ENCODE assay signal across 34 cellular contexts in the genomic region with DNA sequence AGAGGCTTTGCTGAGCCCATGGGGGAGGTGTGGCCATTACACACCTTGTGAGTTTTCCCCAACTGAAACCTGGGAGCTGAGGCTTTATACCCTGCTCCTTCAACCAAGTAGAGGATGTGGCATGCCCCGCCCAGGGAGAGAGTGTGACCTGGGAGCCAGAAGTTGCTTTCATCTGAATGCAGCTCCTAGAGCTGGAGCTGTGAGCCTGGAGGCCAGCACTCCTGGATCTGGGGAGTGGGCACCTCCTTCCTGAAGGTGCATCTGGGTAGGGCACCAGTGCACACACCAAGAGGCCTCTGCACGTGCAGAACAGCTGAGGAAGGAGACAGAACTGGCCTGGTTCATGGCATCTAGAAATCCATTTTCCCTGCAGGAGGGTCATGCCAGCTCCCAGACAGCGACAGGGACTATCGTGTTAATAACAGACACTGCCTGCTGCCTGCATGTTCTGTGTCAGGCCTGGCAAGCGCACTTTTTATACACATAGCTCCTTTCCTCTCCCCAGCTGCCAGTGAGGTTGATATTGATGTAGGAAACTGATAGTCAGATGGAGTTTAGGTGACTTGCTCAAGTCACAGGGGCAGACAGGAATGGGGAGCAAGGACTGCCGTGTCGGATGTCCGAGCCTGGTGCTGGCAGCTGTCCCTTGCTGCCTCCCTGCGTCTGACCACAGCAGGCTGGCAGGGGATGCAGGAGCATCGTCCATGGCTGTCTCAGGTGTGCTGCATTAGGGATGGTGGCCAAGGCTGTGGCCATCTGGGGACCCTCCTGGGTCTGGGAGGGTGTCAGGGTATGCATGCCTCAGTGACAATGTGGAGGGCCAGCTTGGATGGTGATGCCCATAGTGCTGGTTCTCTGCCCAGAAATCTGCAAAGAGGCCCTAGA.
"Had no signal": no experiment of that assay in that cellular context is flagged by ENCODE, and none has a peak within 500 bp of the region (broad histone marks: within the 10 kb centered on the region; RNA-seq: fewer than 3 reads in every experiment).

No MANE protein-coding gene starts in this region.

- DNase-seq: colonic mucosa; dermis blood vessel endothelial cell; effector memory CD4-positive, alpha-beta T cell; erythroblast; esophagus squamous epithelium; foreskin melanocyte; glutamatergic neuron; heart right ventricle; hippocampal formation; immature natural killer cell; left lung; mammary epithelial cell; mesendoderm; midbrain; naive thymus-derived CD4-positive, alpha-beta T cell; nucleus accumbens; pancreas; stimulated activated CD4-positive, alpha-beta T cell treated with anti-CD3 and anti-CD28 coated beads, Interleukin-12 subunit alpha, Interleukin-12 subunit beta, amount 100 ng/mL, for 4 hours; stimulated activated CD4-positive, alpha-beta T cell treated with anti-CD3 and anti-CD28 coated beads, Interleukin-1b, Interleukin-23, amount 100 ng/mL, for 48 hours; stimulated activated CD4-positive, alpha-beta T cell treated with anti-CD3 and anti-CD28 coated beads, Interleukin-4, amount 100 ng/mL, for 1 hour; stimulated activated CD8-positive, alpha-beta memory T cell treated with anti-CD3 and anti-CD28 coated beads, Interleukin-4, amount 100 ng/mL, for 48 hours; stimulated activated naive CD4-positive, alpha-beta T cell; stimulated activated naive CD8-positive, alpha-beta T cell treated with anti-CD3 and anti-CD28 coated beads, Interleukin-15, amount 100 ng/mL, for 72 hours; transverse colon had no signal

- H3K4me1 Mint-ChIP-seq: central memory CD8-positive, alpha-beta T cell; naive thymus-derived CD4-positive, alpha-beta T cell; stimulated activated naive CD8-positive, alpha-beta T cell treated with anti-CD3 and anti-CD28 coated beads, Interleukin-15, amount 100 ng/mL, for 72 hours had no signal

- H3K4me3 Mint-ChIP-seq: central memory CD8-positive, alpha-beta T cell; immature natural killer cell; naive thymus-derived CD4-positive, alpha-beta T cell; nephron; neural progenitor cell; stimulated activated naive CD8-positive, alpha-beta T cell treated with anti-CD3 and anti-CD28 coated beads, Interleukin-15, amount 100 ng/mL, for 72 hours had no signal

- H2AFZ ChIP-seq: neural progenitor cell had no signal

- ATAC-seq: left lung; naive thymus-derived CD4-positive, alpha-beta T cell; pancreas; sciatic nerve; stimulated activated naive CD8-positive, alpha-beta T cell treated with anti-CD3 and anti-CD28 coated beads, Interleukin-15, amount 100 ng/mL, for 72 hours had no signal

- H3K4me2 ChIP-seq: neural progenitor cell, smooth muscle cell had no signal

- H3K9me3 Mint-ChIP-seq: central memory CD8-positive, alpha-beta T cell; neural progenitor cell; stimulated activated naive CD8-positive, alpha-beta T cell treated with anti-CD3 and anti-CD28 coated beads, Interleukin-15, amount 100 ng/mL, for 72 hours had no signal

- H3K4me3 ChIP-seq: colonic mucosa, esophagus squamous epithelium, heart right ventricle, left lung, neural progenitor cell, pancreas, right atrium auricular region, smooth muscle cell, suprapubic skin, transverse colon had no signal

- H3K27ac Mint-ChIP-seq: neural progenitor cell; progenitor cell of endocrine pancreas; stimulated activated naive CD8-positive, alpha-beta T cell treated with anti-CD3 and anti-CD28 coated beads, Interleukin-15, amount 100 ng/mL, for 72 hours had no signal

- H3K36me3 Mint-ChIP-seq: naive thymus-derived CD4-positive, alpha-beta T cell; neural progenitor cell had no signal

- H3K36me3 ChIP-seq: colonic mucosa, esophagus squamous epithelium, heart right ventricle, left lung, neural progenitor cell, pancreas, right atrium auricular region, suprapubic skin, transverse colon had no signal

- FAIRE-seq: endometrium, keratinocyte, pancreas had no signal

- H3K4me1 ChIP-seq: colonic mucosa, esophagus squamous epithelium, left lung, neural progenitor cell, pancreas, transverse colon had no signal

- H3K27me3 ChIP-seq: colonic mucosa, esophagus squamous epithelium, heart right ventricle, left lung, neural progenitor cell, pancreas, right atrium auricular region, suprapubic skin, transverse colon had no signal

- H3K27ac ChIP-seq: colonic mucosa, esophagus squamous epithelium, heart right ventricle, left lung, neural progenitor cell, pancreas, right atrium auricular region, transverse colon had no signal

- H3K27me3 Mint-ChIP-seq: central memory CD8-positive, alpha-beta T cell; progenitor cell of endocrine pancreas; stimulated activated naive CD8-positive, alpha-beta T cell treated with anti-CD3 and anti-CD28 coated beads, Interleukin-15, amount 100 ng/mL, for 72 hours had no signal

- H3K9me3 ChIP-seq: colonic mucosa, esophagus squamous epithelium, heart right ventricle, left lung, pancreas, right atrium auricular region, suprapubic skin, transverse colon had no signal

- H3K9ac ChIP-seq: neural progenitor cell had no signal
